Comparison of ENCODE assay signal across 10 cellular contexts in genomic region chr19:57282011-57282636, GRCh38. TPM values are rescaled to one million over a fixed set of nuclear protein-coding genes. Genes with fewer than 3 reads are reported as not detected.
DNase-seq lines count a peak whose midpoint lies in the region; ATAC-seq and TF ChIP-seq lines count a peak whose summit lies in the region.
"Had no signal": no experiment of that assay in that cellular context is flagged by ENCODE, and none has a peak within 500 bp of the region (broad histone marks: within the 10 kb centered on the region; RNA-seq: fewer than 3 reads in every experiment).

No MANE protein-coding gene starts in this region.

- H3K4me1 Mint-ChIP-seq in activated CD8-positive, alpha-beta memory T cell treated with anti-CD3 and anti-CD28 coated beads, Interleukin-2, amount 10 ng/mL, durations not matched to agents 7 days and 5 days, result peaks cover 42% of the 10 kb centered on the region

- H3K27ac ChIP-seq in VCaP, result peak overlapping the region; percentile 99
- peak overlapping the region in 1 of 4 donors; percentile 96 for H3K27ac ChIP-seq in gastroesophageal sphincter
- H3K27ac ChIP-seq: left lung had no signal

- no peaks in the 10 kb centered on the region for H3K9me3 ChIP-seq in gastroesophageal sphincter
- H3K9me3 ChIP-seq: left lung had no signal

- CTCF ChIA-PET in activated CD8-positive, alpha-beta memory T cell treated with anti-CD3 and anti-CD28 coated beads, Interleukin-2, amount 10 ng/mL, durations not matched to agents 7 days and 5 days (lab: Charles Lee), result no interaction called here

- no peak for TF ChIP-seq POLR2A in gastroesophageal sphincter (IDR thresholded peaks at IDR 0.05)

- ATAC-seq in activated CD8-positive, alpha-beta memory T cell treated with anti-CD3 and anti-CD28 coated beads, Interleukin-2, amount 10 ng/mL, durations not matched to agents 7 days and 5 days, result no peak
- peak; percentile 40 for ATAC-seq in stimulated activated naive CD8-positive, alpha-beta T cell treated with anti-CD3 and anti-CD28 coated beads, Interleukin-15, Interleukin-2, amounts not matched to agents 100 U/mL and 50 U/mL, for 24 hours
- ATAC-seq in HG02870 (IDR thresholded peaks at IDR 0.05; ENCODE audit: unreplicated experiment), result no peak
- no peak for ATAC-seq in gastroesophageal sphincter
- ATAC-seq: left lung had no signal

- peaks cover 0 to 55% (median 15%) of the 10 kb centered on the region in 3 donors for H3K4me1 ChIP-seq in gastroesophageal sphincter

- 52 to 86% methylated on average over 1 to 2 of the region's 5 CpGs for WGBS in gastroesophageal sphincter (ENCODE audit: low coverage in 1 of 2), 2 donors

- DNase-seq in activated CD8-positive, alpha-beta memory T cell treated with anti-CD3 and anti-CD28 coated beads, Interleukin-2, amount 10 ng/mL, durations not matched to agents 7 days and 5 days, result peak; percentile 49
- DNase-seq in activated CD8-positive, alpha-beta memory T cell treated with anti-CD3 and anti-CD28 coated beads, Interleukin-2, amount 50 U/mL, for 4 hours, result no peak
- DNase-seq in fibroblast of the aortic adventitia (ENCODE audit: low read depth), result no peak
- DNase-seq in stimulated activated naive CD8-positive, alpha-beta T cell treated with anti-CD3 and anti-CD28 coated beads, Interleukin-15, Interleukin-2, amounts not matched to agents 100 U/mL and 50 U/mL, for 24 hours, result peak; percentile 51
- DNase-seq in 8988T, result no peak
- DNase-seq: left lung, NCI-H2029 treated with DMSO at 0.1 percent for 48 hours had no signal

- H3K27ac Mint-ChIP-seq in activated CD8-positive, alpha-beta memory T cell treated with anti-CD3 and anti-CD28 coated beads, Interleukin-2, amount 10 ng/mL, durations not matched to agents 7 days and 5 days, result peak overlapping the region; percentile 88

- no peaks in the 10 kb centered on the region for H3K27me3 Mint-ChIP-seq in activated CD8-positive, alpha-beta memory T cell treated with anti-CD3 and anti-CD28 coated beads, Interleukin-2, amount 10 ng/mL, durations not matched to agents 7 days and 5 days

- peaks cover 52% of the 10 kb centered on the region for H3K36me3 Mint-ChIP-seq in activated CD8-positive, alpha-beta memory T cell treated with anti-CD3 and anti-CD28 coated beads, Interleukin-2, amount 10 ng/mL, durations not matched to agents 7 days and 5 days

- H3K4me3 ChIP-seq in fibroblast of the aortic adventitia (ENCODE audit: low read depth, low read length) (peak overlapping the region; percentile 46), gastroesophageal sphincter (peak overlapping the region in 1 of 2 donors; percentile 82)

- H3K27me3 ChIP-seq in gastroesophageal sphincter, result no peaks in the 10 kb centered on the region
- H3K27me3 ChIP-seq: left lung had no signal

- H3K36me3 ChIP-seq in gastroesophageal sphincter, result peaks cover 0 to 47% of the 10 kb centered on the region in 2 donors

- no peak for TF ChIP-seq CTCF in VCaP (conservative IDR thresholded peaks at IDR 0.05)
- no peak for TF ChIP-seq CTCF in fibroblast of the aortic adventitia (IDR thresholded peaks at IDR 0.05; ENCODE audit: insufficient read depth, low read length)
- TF ChIP-seq CTCF in gastroesophageal sphincter (IDR thresholded peaks at IDR 0.05), result no peak

- no peak for TF ChIP-seq EP300 in gastroesophageal sphincter (IDR thresholded peaks at IDR 0.05)

- H3K4me3 Mint-ChIP-seq in activated CD8-positive, alpha-beta memory T cell treated with anti-CD3 and anti-CD28 coated beads, Interleukin-2, amount 10 ng/mL, durations not matched to agents 7 days and 5 days, result no peak overlapping the region

- peaks cover 3% of the 10 kb centered on the region for H3K9me3 Mint-ChIP-seq in activated CD8-positive, alpha-beta memory T cell treated with anti-CD3 and anti-CD28 coated beads, Interleukin-2, amount 10 ng/mL, durations not matched to agents 7 days and 5 days (ENCODE audit: low read depth)

RNA-seq across cellular contexts. Expression of gene ZNF460, which starts 1.8 kb away (rescaled TPM):
- 10 to 100 TPM; 55.2 to 67.2 TPM for total RNA-seq in activated CD8-positive, alpha-beta memory T cell treated with anti-CD3 and anti-CD28 coated beads, Interleukin-2, amount 10 ng/mL, durations not matched to agents 7 days and 5 days
- total RNA-seq in fibroblast of the aortic adventitia (ENCODE audit: low replicate concordance) (71.8 and 78.5 TPM in 2 replicates), gastroesophageal sphincter (10 to 100 TPM; 40.4 to 76.3 (median 65.3) TPM)

RNA-seq across cellular contexts. Expression of gene ZNF543, which starts 38.1 kb away (rescaled TPM):
- 1 to 10 TPM; 8.8 to 9.4 TPM for total RNA-seq in activated CD8-positive, alpha-beta memory T cell treated with anti-CD3 and anti-CD28 coated beads, Interleukin-2, amount 10 ng/mL, durations not matched to agents 7 days and 5 days
- total RNA-seq in fibroblast of the aortic adventitia (ENCODE audit: low replicate concordance) (5.1 and 9.4 TPM in 2 replicates), gastroesophageal sphincter (10 to 100 TPM in 1 of 4 donors, 1 to 10 TPM in 3; 9.3 to 11.7 (median 9.7) TPM)

RNA-seq across cellular contexts. Expression of gene ZNF805, which starts 41.7 kb away (rescaled TPM):
- total RNA-seq in activated CD8-positive, alpha-beta memory T cell treated with anti-CD3 and anti-CD28 coated beads, Interleukin-2, amount 10 ng/mL, durations not matched to agents 7 days and 5 days, result 10 to 100 TPM in 1 of 2 experiments, 1 to 10 TPM in 1; 9.4 to 11.3 TPM
- total RNA-seq in fibroblast of the aortic adventitia (ENCODE audit: low replicate concordance) (23.2 and 32.5 TPM in 2 replicates), gastroesophageal sphincter (10 to 100 TPM; 17.4 to 27.8 (median 19.9) TPM)

RNA-seq across cellular contexts. Expression of gene AURKC, which starts 51.3 kb away (rescaled TPM):
- 1 to 10 TPM in 1 of 2 experiments, under 1 TPM in 1; 0.70 to 1.2 TPM for total RNA-seq in activated CD8-positive, alpha-beta memory T cell treated with anti-CD3 and anti-CD28 coated beads, Interleukin-2, amount 10 ng/mL, durations not matched to agents 7 days and 5 days
- total RNA-seq in fibroblast of the aortic adventitia (ENCODE audit: low replicate concordance) (0.72 and 1.6 TPM in 2 replicates), gastroesophageal sphincter (1 to 10 TPM in 2 of 4 donors, under 1 TPM in 1, not detected in 1; 0.57 to 3.6 (median 1.1) TPM)

Comparison
In these comparisons a context has a peak if more than half of its experiments do, and no peak if none do; other contexts are left out.
1. DNase-seq: peak in activated CD8-positive, alpha-beta memory T cell treated with anti-CD3 and anti-CD28 coated beads, Interleukin-2, amount 10 ng/mL, durations not matched to agents 7 days and 5 days (single experiment) and stimulated activated naive CD8-positive, alpha-beta T cell treated with anti-CD3 and anti-CD28 coated beads, Interleukin-15, Interleukin-2, amounts not matched to agents 100 U/mL and 50 U/mL, for 24 hours (single experiment); none in activated CD8-positive, alpha-beta memory T cell treated with anti-CD3 and anti-CD28 coated beads, Interleukin-2, amount 50 U/mL, for 4 hours (single experiment), fibroblast of the aortic adventitia (single experiment) and 8988T (single experiment).